In genomic region chr4:33072340-33073089, GRCh38 we compare ENCODE assay signal across 21 cellular contexts.
"Had no signal": no experiment of that assay in that cellular context is flagged by ENCODE, and none has a peak within 500 bp of the region (broad histone marks: within the 10 kb centered on the region; RNA-seq: fewer than 3 reads in every experiment).

No MANE protein-coding gene starts in this region.

- H3K27ac Mint-ChIP-seq: activated naive CD4-positive, alpha-beta T cell treated with anti-CD3 and anti-CD28 coated beads, Interleukin-2, amount 10 ng/mL, durations not matched to agents 7 days and 5 days; activated T-helper 2 cell treated with anti-CD3 and anti-CD28 coated beads, Interferon-gamma antibody, Interleukin-2, Interleukin-4, amounts not matched to agents 10 μg/mL and 5 μg/mL and 100 μg/mL, durations not matched to agents 14 hours and 24 hours and 36 hours; naive thymus-derived CD4-positive, alpha-beta T cell; stimulated activated naive CD8-positive, alpha-beta T cell treated with anti-CD3 and anti-CD28 coated beads, Interleukin-15, Interleukin-2, amounts not matched to agents 100 ng/mL and 50 ng/mL, for 24 hours; type B pancreatic cell had no signal

- H3K36me3 ChIP-seq: adrenal gland, suprapubic skin had no signal

- H3K27me3 ChIP-seq: adrenal gland, body of pancreas, foreskin keratinocyte, suprapubic skin had no signal

- H3K9ac ChIP-seq: parathyroid adenoma had no signal

- H3K36me3 Mint-ChIP-seq: activated naive CD4-positive, alpha-beta T cell treated with anti-CD3 and anti-CD28 coated beads, Interleukin-2, amount 10 ng/mL, durations not matched to agents 7 days and 5 days; naive thymus-derived CD4-positive, alpha-beta T cell had no signal

- H3K4me3 Mint-ChIP-seq: activated naive CD4-positive, alpha-beta T cell treated with anti-CD3 and anti-CD28 coated beads, Interleukin-2, amount 10 ng/mL, durations not matched to agents 7 days and 5 days; naive thymus-derived CD4-positive, alpha-beta T cell; stimulated activated naive CD8-positive, alpha-beta T cell treated with anti-CD3 and anti-CD28 coated beads, Interleukin-15, Interleukin-2, amounts not matched to agents 100 ng/mL and 50 ng/mL, for 24 hours; type B pancreatic cell had no signal

- H3K4me3 ChIP-seq: adrenal gland, body of pancreas, coronary artery, lung, suprapubic skin had no signal

- H3K4me1 Mint-ChIP-seq: activated naive CD4-positive, alpha-beta T cell treated with anti-CD3 and anti-CD28 coated beads, Interleukin-2, amount 10 ng/mL, durations not matched to agents 7 days and 5 days; naive thymus-derived CD4-positive, alpha-beta T cell had no signal

- H2AFZ ChIP-seq: parathyroid adenoma had no signal

- H3K27ac ChIP-seq: adrenal gland, body of pancreas, coronary artery, foreskin keratinocyte, parathyroid adenoma, suprapubic skin, VCaP had no signal

- H3K4me1 ChIP-seq: adrenal gland, body of pancreas, foreskin keratinocyte, parathyroid adenoma, suprapubic skin had no signal

- H3K27me3 Mint-ChIP-seq: activated naive CD4-positive, alpha-beta T cell treated with anti-CD3 and anti-CD28 coated beads, Interleukin-2, amount 10 ng/mL, durations not matched to agents 7 days and 5 days; naive thymus-derived CD4-positive, alpha-beta T cell; stimulated activated naive CD8-positive, alpha-beta T cell treated with anti-CD3 and anti-CD28 coated beads, Interleukin-15, Interleukin-2, amounts not matched to agents 100 ng/mL and 50 ng/mL, for 24 hours; type B pancreatic cell had no signal

- H3K79me2 ChIP-seq: parathyroid adenoma had no signal

- DNase-seq: activated CD4-positive, alpha-beta T cell treated with anti-CD3 and anti-CD28 coated beads, Interleukin-2, amount 50 U/mL, for 48 hours; activated naive CD4-positive, alpha-beta T cell treated with anti-CD3 and anti-CD28 coated beads, Interleukin-2, amount 10 ng/mL, durations not matched to agents 7 days and 5 days; activated T-cell treated with anti-CD3 and anti-CD28 coated beads, Interleukin-2, amount 50 U/mL, for 1 hour; adrenal gland; body of pancreas; central memory CD4-positive, alpha-beta T cell; foreskin keratinocyte; left colon; naive thymus-derived CD4-positive, alpha-beta T cell; stimulated activated CD4-positive, alpha-beta T cell treated with anti-CD3 and anti-CD28 coated beads, Interleukin-4, amount 100 ng/mL, for 24 hours; stimulated activated CD8-positive, alpha-beta memory T cell treated with anti-CD3 and anti-CD28 coated beads, Interleukin-4, amount 100 ng/mL, for 48 hours; T-helper 1 cell; T1000 had no signal

- H3K9me3 ChIP-seq: adrenal gland, body of pancreas had no signal
